ENCODE assay signal across 1 cellular context in the genomic region with DNA sequence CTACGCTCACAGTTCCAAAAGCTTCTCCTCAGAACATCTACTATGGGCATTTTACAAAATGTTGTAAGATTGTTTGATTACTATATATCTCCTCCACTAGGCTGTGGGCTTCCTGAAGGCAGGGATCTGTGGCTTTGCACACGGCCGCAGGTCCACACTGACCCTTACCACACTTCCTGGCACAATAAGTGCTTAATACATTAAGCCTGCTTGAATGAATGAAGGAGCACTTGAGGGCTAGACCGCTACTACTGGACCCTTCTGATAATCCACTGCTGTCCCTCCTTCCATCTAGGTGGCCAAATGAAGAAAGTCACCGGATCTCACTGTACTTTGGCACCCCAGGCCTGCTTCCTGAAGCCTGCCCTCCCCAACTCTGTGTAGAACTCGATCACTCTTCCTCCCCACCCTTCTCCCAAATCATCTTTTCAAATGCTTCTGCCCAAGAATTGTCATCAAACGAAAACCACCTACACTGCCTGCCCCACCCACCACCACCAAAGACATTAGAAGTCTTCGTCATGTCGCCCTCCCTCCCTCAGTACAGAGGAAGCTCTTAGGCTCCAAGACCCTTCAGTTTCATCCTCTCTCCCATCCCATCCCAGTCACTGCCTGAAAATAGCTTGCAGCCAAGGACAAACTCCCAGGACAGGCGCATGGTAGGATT.
TF ChIP-seq lines count a peak whose summit lies in the region.

No MANE protein-coding gene starts in this region.

TF ChIP-seq in IMR-90, 13 proteins besides CTCF, POLR2A, EP300 and RAD21:
- TF ChIP-seq RCOR1 (IDR thresholded peaks at IDR 0.05; ENCODE audit: insufficient replicate concordance, low read length) (no peak), MAFK (IDR thresholded peaks at IDR 0.05; ENCODE audit: low read depth, low read length) (no peak), MXI1 (IDR thresholded peaks at IDR 0.05; ENCODE audit: borderline replicate concordance, low read depth, low read length) (no peak)
- TF ChIP-seq, protein P1, sequence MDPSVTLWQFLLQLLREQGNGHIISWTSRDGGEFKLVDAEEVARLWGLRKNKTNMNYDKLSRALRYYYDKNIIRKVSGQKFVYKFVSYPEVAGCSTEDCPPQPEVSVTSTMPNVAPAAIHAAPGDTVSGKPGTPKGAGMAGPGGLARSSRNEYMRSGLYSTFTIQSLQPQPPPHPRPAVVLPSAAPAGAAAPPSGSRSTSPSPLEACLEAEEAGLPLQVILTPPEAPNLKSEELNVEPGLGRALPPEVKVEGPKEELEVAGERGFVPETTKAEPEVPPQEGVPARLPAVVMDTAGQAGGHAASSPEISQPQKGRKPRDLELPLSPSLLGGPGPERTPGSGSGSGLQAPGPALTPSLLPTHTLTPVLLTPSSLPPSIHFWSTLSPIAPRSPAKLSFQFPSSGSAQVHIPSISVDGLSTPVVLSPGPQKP (IDR thresholded peaks at IDR 0.05; ENCODE audit: borderline replicate concordance, low read depth, low read length), result no peak
